In genomic region chr5:138138949-138139775, GRCh38 we compare ENCODE assay signal across 9 cellular contexts.
DNase-seq lines count a peak whose midpoint lies in the region; ATAC-seq and TF ChIP-seq lines count a peak whose summit lies in the region.
"Had no signal": no experiment of that assay in that cellular context is flagged by ENCODE, and none has a peak within 500 bp of the region (broad histone marks: within the 10 kb centered on the region; RNA-seq: fewer than 3 reads in every experiment).

TSS of gene NME5 (minus strand) at chr5:138139428. CDS start at chr5:138138780, 648 bp downstream.

- H3K4me3 ChIP-seq in GM12865 (ENCODE audit: low read depth, low read length), result peak within 1 kb of the TSS; percentile 54
- H3K4me3 ChIP-seq in brain microvascular endothelial cell (ENCODE audit: low read depth, low read length), result peak within 1 kb of the TSS; percentile 69
- peak within 1 kb of the TSS; percentile 84 for H3K4me3 ChIP-seq in retinal pigment epithelial cell (ENCODE audit: low read length)
- H3K4me3 ChIP-seq: SJSA1 had no signal

- no peaks in the 10 kb centered on the region for H3K27me3 ChIP-seq in brain microvascular endothelial cell (replicated peaks)

- ATAC-seq in HG02973 (IDR thresholded peaks at IDR 0.05; ENCODE audit: unreplicated experiment) (no peak), HG03108 (IDR thresholded peaks at IDR 0.05; ENCODE audit: unreplicated experiment) (no peak), HG02970 (IDR thresholded peaks at IDR 0.05; ENCODE audit: low FRiP score, unreplicated experiment) (no peak)

- no peaks in the 10 kb centered on the region for H3K36me3 ChIP-seq in brain microvascular endothelial cell (replicated peaks)
- H3K36me3 ChIP-seq: SJSA1 had no signal

- no peak within 1 kb of the TSS for H3K27ac ChIP-seq in brain microvascular endothelial cell
- H3K27ac ChIP-seq: SJSA1 had no signal

- in situ Hi-C loops in brain microvascular endothelial cell (cut with HindIII; ENCODE audit: low pct_ligation_motif_present, low sequenced_read_pairs), result no loop called here

- peak; percentile 77 for DNase-seq in GM12865 (ENCODE audit: low read depth)
- DNase-seq in NCI-H1436 (lab: John Stamatoyannopoulos, UW), result peak; percentile 52
- DNase-seq in brain microvascular endothelial cell, result peak; percentile 55
- DNase-seq in iPS DF 4.7 (ENCODE audit: extremely low read depth, low spot score), result peak; percentile 30
- DNase-seq in retinal pigment epithelial cell (ENCODE audit: low read depth), result peak; percentile 30

- TF ChIP-seq CTCF in GM12865 (IDR thresholded peaks at IDR 0.05; ENCODE audit: insufficient read depth, low read depth, low read length, missing control alignments) (no peak), brain microvascular endothelial cell (IDR thresholded peaks at IDR 0.05; ENCODE audit: low read depth, low read length, missing control alignments) (no peak), retinal pigment epithelial cell (conservative IDR thresholded peaks at IDR 0.05; ENCODE audit: low read depth, low read length) (no peak)
